ENCODE assay signal across 8 cellular contexts in the genomic region with DNA sequence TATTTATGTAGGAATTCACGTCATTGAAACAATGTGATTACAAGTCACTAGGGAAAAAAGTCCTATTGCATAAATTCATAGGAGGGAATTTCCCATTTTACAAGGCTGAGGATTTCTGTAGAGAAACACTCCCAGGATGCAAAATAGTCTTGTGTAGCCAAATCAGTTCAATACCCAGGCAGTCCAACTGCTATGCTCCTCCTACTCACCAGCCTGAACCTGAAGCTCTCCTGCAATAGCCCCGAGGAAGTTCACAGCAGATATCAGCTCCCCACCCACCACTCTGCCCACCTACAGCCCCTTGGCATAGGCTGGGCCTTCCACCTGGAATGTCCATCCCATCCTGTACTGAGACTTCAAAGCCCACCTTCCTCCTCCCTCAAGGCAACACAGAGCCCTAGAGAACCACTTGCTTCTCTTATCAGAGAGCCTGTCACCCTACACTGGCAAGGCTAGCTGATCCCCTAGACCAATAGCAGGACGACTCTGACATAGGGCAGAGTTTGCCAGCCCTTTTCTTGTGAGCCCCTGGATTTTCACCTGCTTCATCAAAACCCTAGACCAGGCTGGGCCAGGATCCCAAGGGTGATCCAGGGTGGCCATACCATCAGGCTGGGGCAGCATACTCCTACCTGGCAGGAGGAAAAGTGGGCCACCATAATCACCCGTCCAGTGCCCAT. TPM values are rescaled to one million over a fixed set of nuclear protein-coding genes. Genes with fewer than 3 reads are reported as not detected.
DNase-seq lines count a peak whose midpoint lies in the region; ATAC-seq and TF ChIP-seq lines count a peak whose summit lies in the region.

No MANE protein-coding gene starts in this region.

- WGBS in adrenal gland, 4 donors: 41 to 61% (median 49%) methylated on average over 4 of the region's 4 CpGs

- intact Hi-C loops in CD8-positive, alpha-beta T cell (cut with DNase I, micrococcal nuclease): loop anchor here (1.0 to 5.0 kb wide), 3 partner anchors 41 to 585 kb away; a partner anchor contains a TSS
- intact Hi-C loops in adrenal gland (cut with DNase I): loop anchor here in 1 of 2 donors (10.0 kb wide), 1 partner anchor 82 kb away; no protein-coding TSS in a partner anchor

- H3K36me3 Mint-ChIP-seq in CD8-positive, alpha-beta T cell: peaks cover 14% of the 10 kb centered on the region

- no peaks in the 10 kb centered on the region for H3K27me3 Mint-ChIP-seq in CD8-positive, alpha-beta T cell (ENCODE audit: low read depth)

- no peaks in the 10 kb centered on the region for H3K9me3 Mint-ChIP-seq in CD8-positive, alpha-beta T cell

- ATAC-seq in CD8-positive, alpha-beta T cell: no peak

- peak overlapping the region; percentile 79 for H3K4me3 Mint-ChIP-seq in CD8-positive, alpha-beta T cell

- POLR2A ChIA-PET in CD8-positive, alpha-beta T cell (lab: Charles Lee): interaction anchor here (0.6 kb wide), 1 partner anchor 378 kb away, joined by 3 read pairs; a partner anchor contains a TSS

- H3K4me1 ChIP-seq in CD8-positive, alpha-beta T cell (ENCODE audit: insufficient read depth, low read length): peaks cover 25% of the 10 kb centered on the region
- H3K4me1 ChIP-seq in adrenal gland (replicated peaks in 1 of 2): peaks cover 12 to 42% of the 10 kb centered on the region in 2 donors

- DNase-seq in CD8-positive, alpha-beta T cell: no peak
- no peak for DNase-seq in HL-60 (ENCODE audit: low read depth in 1 of 2, low spot score in 1 of 2)
- DNase-seq in adrenal gland: peak in 1 of 7 donors; percentile 43
- peak; percentile 34 for DNase-seq in inferior parietal cortex (ENCODE audit: extremely low spot score)
- DNase-seq in superior temporal gyrus (ENCODE audit: extremely low spot score): peak; percentile 60
- no peak for DNase-seq in NCI-H2171 (lab: John Stamatoyannopoulos, UW)
- no peak for DNase-seq in SHP77 (lab: John Stamatoyannopoulos, UW)
- no peak for DNase-seq in activated CD4-positive, alpha-beta T cell treated with anti-CD3 and anti-CD28 coated beads, Interleukin-2, amount 50 U/mL, for 48 hours

- peak in 1 of 2 donors; percentile 50 for TF ChIP-seq POLR2A in adrenal gland (IDR thresholded peaks at IDR 0.05)

- CTCF ChIA-PET in CD8-positive, alpha-beta T cell (lab: Charles Lee): interaction anchor here (1.2 kb wide), 1 partner anchor 99 kb away, joined by 5 read pairs; a partner anchor contains a TSS

- no peaks in the 10 kb centered on the region for H3K9me3 ChIP-seq in CD8-positive, alpha-beta T cell (ENCODE audit: low read length)
- no peaks in the 10 kb centered on the region for H3K9me3 ChIP-seq in adrenal gland (replicated peaks in 1 of 3)

- peaks cover 46% of the 10 kb centered on the region for H3K4me1 Mint-ChIP-seq in CD8-positive, alpha-beta T cell (ENCODE audit: low read depth)

- H3K36me3 ChIP-seq in CD8-positive, alpha-beta T cell (ENCODE audit: insufficient read depth, low read length): no peaks in the 10 kb centered on the region
- no peaks in the 10 kb centered on the region for H3K36me3 ChIP-seq in adrenal gland (replicated peaks in 1 of 2)

- TF ChIP-seq CTCF in CD8-positive, alpha-beta T cell (IDR thresholded peaks at IDR 0.05): no peak
- TF ChIP-seq CTCF in HL-60 (IDR thresholded peaks at IDR 0.05; ENCODE audit: insufficient read depth, low read length) (no peak), adrenal gland (IDR thresholded peaks at IDR 0.05) (no peak)

- no peak overlapping the region for H3K27ac ChIP-seq in CD8-positive, alpha-beta T cell (ENCODE audit: low read depth, low read length)
- H3K27ac ChIP-seq in HL-60 (replicated peaks) (no peak overlapping the region), adrenal gland (peak overlapping the region in 4 of 5 donors; percentile 48 to 95 (median 88))

- peak overlapping the region; percentile 88 for H3K4me3 ChIP-seq in CD8-positive, alpha-beta T cell (ENCODE audit: low read depth, low read length)
- peak overlapping the region; percentile 95 for H3K4me3 ChIP-seq in HL-60 (replicated peaks; ENCODE audit: insufficient read depth, low read length)
- peak overlapping the region in 1 of 4 donors; percentile 94 for H3K4me3 ChIP-seq in adrenal gland

- no peaks in the 10 kb centered on the region for H3K27me3 ChIP-seq in CD8-positive, alpha-beta T cell (ENCODE audit: insufficient read depth, low read length)
- no peaks in the 10 kb centered on the region for H3K27me3 ChIP-seq in HL-60 (ENCODE audit: insufficient read depth, poor library complexity, severe bottlenecking)
- H3K27me3 ChIP-seq in adrenal gland: no peaks in the 10 kb centered on the region

- peak overlapping the region; percentile 42 for H3K27ac Mint-ChIP-seq in CD8-positive, alpha-beta T cell

RNA-seq across cellular contexts. Expression of a gene that starts 1.5 kb away (rescaled TPM):
- 10 to 100 TPM; 22.5 to 22.6 TPM for total RNA-seq in CD8-positive, alpha-beta T cell
- total RNA-seq in adrenal gland: 100 to 1,000 TPM in 2 of 8 donors, 10 to 100 TPM in 6; 49.0 to 245 (median 79.8) TPM
- polyA plus RNA-seq in adrenal gland: 100 to 1,000 TPM in 1 of 3 donors, 10 to 100 TPM in 2; 46.3 to 132 (median 49.9) TPM

RNA-seq across cellular contexts. Expression of a gene that starts 42.8 kb away (rescaled TPM):
- 1 to 10 TPM; 6.5 to 6.7 TPM for total RNA-seq in CD8-positive, alpha-beta T cell
- 10 to 100 TPM in 7 of 8 donors, 1 to 10 TPM in 1; 8.4 to 58.5 (median 25.3) TPM for total RNA-seq in adrenal gland
- 10 to 100 TPM; 12.8 to 91.5 (median 51.5) TPM for polyA plus RNA-seq in adrenal gland

RNA-seq across cellular contexts. Expression of a gene that starts 58.4 kb away (rescaled TPM):
- total RNA-seq in CD8-positive, alpha-beta T cell: 10 to 100 TPM; 90.1 to 97.7 TPM
- total RNA-seq in adrenal gland: 10 to 100 TPM; 61.0 to 88.4 (median 72.3) TPM
- 10 to 100 TPM; 34.8 to 89.4 (median 71.3) TPM for polyA plus RNA-seq in adrenal gland

RNA-seq across cellular contexts. Expression of a gene that starts 59.1 kb away (rescaled TPM):
- 10 to 100 TPM; 10.8 to 13.6 TPM for total RNA-seq in CD8-positive, alpha-beta T cell
- 10 to 100 TPM in 6 of 8 donors, 1 to 10 TPM in 2; 4.0 to 17.5 (median 14.8) TPM for total RNA-seq in adrenal gland
- polyA plus RNA-seq in adrenal gland: 10 to 100 TPM; 16.4 to 46.0 (median 24.8) TPM

Comparison
In these comparisons a context has a peak if more than half of its experiments do, and no peak if none do; other contexts are left out.
1. DNase-seq: peak in inferior parietal cortex (single experiment) and superior temporal gyrus (single experiment); none in CD8-positive, alpha-beta T cell (0 of 7), HL-60 (0 of 2), NCI-H2171 (single experiment), SHP77 (0 of 2) and activated CD4-positive, alpha-beta T cell treated with anti-CD3 and anti-CD28 coated beads, Interleukin-2, amount 50 U/mL, for 48 hours (0 of 2).
2. H3K27ac ChIP-seq: peak in adrenal gland (4 of 5); none in CD8-positive, alpha-beta T cell (single experiment) and HL-60 (single experiment).